ENCODE assay signal across 9 cellular contexts in genomic region chr16:69890114-69890890, GRCh38.
DNase-seq lines count a peak whose midpoint lies in the region; ATAC-seq and TF ChIP-seq lines count a peak whose summit lies in the region.
"Had no signal": no experiment of that assay in that cellular context is flagged by ENCODE, and none has a peak within 500 bp of the region (broad histone marks: within the 10 kb centered on the region; RNA-seq: fewer than 3 reads in every experiment).

No MANE protein-coding gene starts in this region.

- H3K27me3 ChIP-seq in iPS-20b (ENCODE audit: insufficient read depth, low read length): no peaks in the 10 kb centered on the region
- no peaks in the 10 kb centered on the region for H3K27me3 ChIP-seq in CD8-positive, alpha-beta T cell (ENCODE audit: insufficient read depth, low read length)

- H3K4me1 ChIP-seq in iPS-20b (ENCODE audit: insufficient read depth, low read length): no peaks in the 10 kb centered on the region; the same call in 1 of the 2 replicates
- H3K4me1 ChIP-seq in CD8-positive, alpha-beta T cell (ENCODE audit: insufficient read depth, low read length): no peaks in the 10 kb centered on the region

- H3K36me3 ChIP-seq in iPS-20b (ENCODE audit: insufficient read depth, low read depth, low read length): peaks cover 11% of the 10 kb centered on the region
- H3K36me3 ChIP-seq in CD8-positive, alpha-beta T cell (ENCODE audit: insufficient read depth, low read length): peaks cover 29% of the 10 kb centered on the region

- peaks cover 42% of the 10 kb centered on the region for H3K36me3 Mint-ChIP-seq in brain
- peaks cover 76% of the 10 kb centered on the region for H3K36me3 Mint-ChIP-seq in CD8-positive, alpha-beta T cell

- DNase-seq in NCI-H1436 (lab: John Stamatoyannopoulos, UW) (peak; percentile 83), skeletal muscle cell (ENCODE audit: low read depth) (peak; percentile 41), HCEC 1CT (no peak), HT-29 (ENCODE audit: low spot score) (no peak)
- DNase-seq in CD8-positive, alpha-beta T cell: no peak
- no peak for DNase-seq in NK-92 treated with Interleukin-12 subunit alpha and Interleukin-12 subunit beta, amount 100 ng/mL, for 24 hours (lab: John Stamatoyannopoulos, UW)

- H3K9me3 Mint-ChIP-seq in brain: peaks cover 0 to 4% (median 2%) of the 10 kb centered on the region in 5 experiments
- no peaks in the 10 kb centered on the region for H3K9me3 Mint-ChIP-seq in CD8-positive, alpha-beta T cell
- H3K9me3 Mint-ChIP-seq: memory B cell had no signal

- intact Hi-C loops in CD8-positive, alpha-beta T cell (cut with DNase I, micrococcal nuclease): no loop called here

- peaks cover 44% of the 10 kb centered on the region for H3K4me1 Mint-ChIP-seq in brain
- no peaks in the 10 kb centered on the region for H3K4me1 Mint-ChIP-seq in CD8-positive, alpha-beta T cell (ENCODE audit: low read depth)

- no peaks in the 10 kb centered on the region for H3K27me3 Mint-ChIP-seq in brain
- no peaks in the 10 kb centered on the region for H3K27me3 Mint-ChIP-seq in CD8-positive, alpha-beta T cell (ENCODE audit: low read depth)
- H3K27me3 Mint-ChIP-seq: memory B cell had no signal

- peak overlapping the region; percentile 52; the same call in 1 of the 2 replicates for H3K9ac ChIP-seq in iPS-20b (ENCODE audit: low read depth, low read length)

- no peak for TF ChIP-seq CTCF in brain (conservative IDR thresholded peaks at IDR 0.05)
- TF ChIP-seq CTCF in CD8-positive, alpha-beta T cell (IDR thresholded peaks at IDR 0.05): no peak

- H3K27ac Mint-ChIP-seq in brain: peak overlapping the region; percentile 84 to 99 (median 97)
- H3K27ac Mint-ChIP-seq in CD8-positive, alpha-beta T cell: no peak overlapping the region
- H3K27ac Mint-ChIP-seq: memory B cell had no signal

- POLR2A ChIA-PET in CD8-positive, alpha-beta T cell (lab: Charles Lee): no interaction called here

- ATAC-seq in CD8-positive, alpha-beta T cell: no peak

- peak overlapping the region; percentile 13 for H3K27ac ChIP-seq in iPS-20b (ENCODE audit: low read length)
- no peak overlapping the region for H3K27ac ChIP-seq in CD8-positive, alpha-beta T cell (ENCODE audit: low read depth, low read length)

- no peaks in the 10 kb centered on the region for H3K9me3 ChIP-seq in iPS-20b (ENCODE audit: insufficient read depth, low read depth, low read length)
- H3K9me3 ChIP-seq in CD8-positive, alpha-beta T cell (ENCODE audit: low read length): no peaks in the 10 kb centered on the region

- H3K4me3 Mint-ChIP-seq in brain: peak overlapping the region; percentile 29 to 79 (median 54)
- H3K4me3 Mint-ChIP-seq in CD8-positive, alpha-beta T cell: no peak overlapping the region
- H3K4me3 Mint-ChIP-seq: memory B cell had no signal

- CTCF ChIA-PET in CD8-positive, alpha-beta T cell (lab: Charles Lee): no interaction called here

- H3K4me3 ChIP-seq in iPS-20b (ENCODE audit: low read length) (no peak overlapping the region), skeletal muscle cell (ENCODE audit: low read depth, low read length) (no peak overlapping the region)
- H3K4me3 ChIP-seq in CD8-positive, alpha-beta T cell (ENCODE audit: low read depth, low read length): no peak overlapping the region

Comparison
In these comparisons a context has a peak if more than half of its experiments do, and no peak if none do; other contexts are left out.
1. DNase-seq: peak in NCI-H1436 (single experiment) and skeletal muscle cell (single experiment); none in CD8-positive, alpha-beta T cell (0 of 7), HCEC 1CT (single experiment), NK-92 treated with Interleukin-12 subunit alpha and Interleukin-12 subunit beta, amount 100 ng/mL, for 24 hours (single experiment) and HT-29 (single experiment).